Comparison of ENCODE assay signal across 13 cellular contexts in genomic region chr2:12014088-12014960, GRCh38.
A peak's percentile ranks its signal among the peaks of the same experiment; 100 is the strongest.
DNase-seq lines count a peak whose midpoint lies in the region; ATAC-seq and TF ChIP-seq lines count a peak whose summit lies in the region.
"Had no signal": no experiment of that assay in that cellular context is flagged by ENCODE, and none has a peak within 500 bp of the region (broad histone marks: within the 10 kb centered on the region; RNA-seq: fewer than 3 reads in every experiment).

No MANE protein-coding gene starts in this region.

- CTCF ChIA-PET in naive thymus-derived CD4-positive, alpha-beta T cell (lab: Charles Lee): no interaction called here

- TF ChIP-seq CTCF in astrocyte of the spinal cord (IDR thresholded peaks at IDR 0.05; ENCODE audit: low read depth, low read length) (no peak), natural killer cell (IDR thresholded peaks at IDR 0.05) (no peak)

- POLR2A ChIA-PET in naive thymus-derived CD4-positive, alpha-beta T cell (lab: Charles Lee): interaction anchor here (0.6 to 2.3 kb wide), 2 partner anchors 8 to 190 kb away, joined by 3 to 5 read pairs; no protein-coding TSS in a partner anchor

- peak; percentile 50 for ATAC-seq in naive thymus-derived CD4-positive, alpha-beta T cell
- ATAC-seq in natural killer cell (no peak), GM18907 (IDR thresholded peaks at IDR 0.05; ENCODE audit: unreplicated experiment) (no peak)
- ATAC-seq: stimulated activated naive CD8-positive, alpha-beta T cell treated with anti-CD3 and anti-CD28 coated beads, Interleukin-15, Interleukin-2, amounts not matched to agents 100 U/mL and 50 U/mL, for 24 hours had no signal

- H3K27me3 Mint-ChIP-seq in naive thymus-derived CD4-positive, alpha-beta T cell: peaks cover 0 to 54% (median 0%) of the 10 kb centered on the region in 5 donors
- peaks cover 88 to 91% of the 10 kb centered on the region in 2 donors for H3K27me3 Mint-ChIP-seq in natural killer cell (ENCODE audit: low read depth in 2 of 2)

- intact Hi-C loops in naive thymus-derived CD4-positive, alpha-beta T cell (cut with micrococcal nuclease): no loop called here
- intact Hi-C loops in natural killer cell (cut with micrococcal nuclease): no loop called here

- H3K4me3 ChIP-seq in astrocyte of the spinal cord (ENCODE audit: low read depth, low read length): no peak overlapping the region
- no peak overlapping the region for H3K4me3 ChIP-seq in naive thymus-derived CD4-positive, alpha-beta T cell (ENCODE audit: low read length)

- DNase-seq in EH (ENCODE audit: low read depth) (peak; percentile 75), MV-4-11 (lab: John Stamatoyannopoulos, UW) (peak; percentile 98), astrocyte of the spinal cord (ENCODE audit: low read depth, low spot score) (peak; percentile 41), natural killer cell (no peak), ureter (ENCODE audit: low spot score) (no peak)
- no peak for DNase-seq in naive thymus-derived CD4-positive, alpha-beta T cell
- DNase-seq in activated CD4-positive, alpha-beta T cell treated with anti-CD3 and anti-CD28 coated beads for 4 hours: no peak
- DNase-seq: activated CD4-positive, alpha-beta memory T cell treated with anti-CD3 and anti-CD28 coated beads, Interleukin-2, amount 10 ng/mL, durations not matched to agents 7 days and 5 days; NCI-H2227 treated with DMSO at 0.1 percent for 48 hours; nephron progenitor cell; stimulated activated naive CD8-positive, alpha-beta T cell treated with anti-CD3 and anti-CD28 coated beads, Interleukin-15, Interleukin-2, amounts not matched to agents 100 U/mL and 50 U/mL, for 24 hours had no signal

- H3K27ac Mint-ChIP-seq in naive thymus-derived CD4-positive, alpha-beta T cell: no peak overlapping the region
- H3K27ac Mint-ChIP-seq in natural killer cell: no peak overlapping the region
- H3K27ac Mint-ChIP-seq: activated CD4-positive, alpha-beta memory T cell treated with anti-CD3 and anti-CD28 coated beads, Interleukin-2, amount 10 ng/mL, durations not matched to agents 7 days and 5 days; activated naive CD4-positive, alpha-beta T cell treated with anti-CD3 and anti-CD28 coated beads, Interleukin-2, amount 50 U/mL, for 24 hours; nephron progenitor cell had no signal

- H3K9me3 Mint-ChIP-seq in naive thymus-derived CD4-positive, alpha-beta T cell: peaks cover 0 to 4% (median 0%) of the 10 kb centered on the region in 11 donors
- no peaks in the 10 kb centered on the region for H3K9me3 Mint-ChIP-seq in natural killer cell
- H3K9me3 Mint-ChIP-seq: activated CD4-positive, alpha-beta memory T cell treated with anti-CD3 and anti-CD28 coated beads, Interleukin-2, amount 10 ng/mL, durations not matched to agents 7 days and 5 days; activated naive CD4-positive, alpha-beta T cell treated with anti-CD3 and anti-CD28 coated beads, Interleukin-2, amount 50 U/mL, for 24 hours; nephron progenitor cell had no signal

- peaks cover 0 to 2% of the 10 kb centered on the region in 2 donors for H3K27me3 ChIP-seq in naive thymus-derived CD4-positive, alpha-beta T cell (ENCODE audit: control insufficient read depth in 2 of 2, insufficient read depth in 2 of 2, low read length in 2 of 2)

- H3K4me1 Mint-ChIP-seq in naive thymus-derived CD4-positive, alpha-beta T cell: peaks cover 2 to 33% (median 29%) of the 10 kb centered on the region in 7 donors
- peaks cover 38 to 40% of the 10 kb centered on the region in 2 donors for H3K4me1 Mint-ChIP-seq in natural killer cell
- H3K4me1 Mint-ChIP-seq: activated CD4-positive, alpha-beta memory T cell treated with anti-CD3 and anti-CD28 coated beads, Interleukin-2, amount 10 ng/mL, durations not matched to agents 7 days and 5 days had no signal

- in situ Hi-C loops in astrocyte of the spinal cord (cut with HindIII; ENCODE audit: low sequenced_read_pairs): no loop called here

- no peaks in the 10 kb centered on the region for H3K36me3 Mint-ChIP-seq in naive thymus-derived CD4-positive, alpha-beta T cell
- no peaks in the 10 kb centered on the region for H3K36me3 Mint-ChIP-seq in natural killer cell

- no peak overlapping the region for H3K4me3 Mint-ChIP-seq in naive thymus-derived CD4-positive, alpha-beta T cell
- no peak overlapping the region for H3K4me3 Mint-ChIP-seq in natural killer cell
- H3K4me3 Mint-ChIP-seq: activated CD4-positive, alpha-beta memory T cell treated with anti-CD3 and anti-CD28 coated beads, Interleukin-2, amount 10 ng/mL, durations not matched to agents 7 days and 5 days; activated naive CD4-positive, alpha-beta T cell treated with anti-CD3 and anti-CD28 coated beads, Interleukin-2, amount 50 U/mL, for 24 hours; nephron progenitor cell had no signal

- H3K36me3 ChIP-seq in naive thymus-derived CD4-positive, alpha-beta T cell (ENCODE audit: control insufficient read depth in 2 of 3, insufficient read depth in 3 of 3, low read length in 3 of 3): no peaks in the 10 kb centered on the region

- H3K9me3 ChIP-seq in naive thymus-derived CD4-positive, alpha-beta T cell (ENCODE audit: control insufficient read depth in 2 of 3, low read length in 3 of 3): no peaks in the 10 kb centered on the region

- H3K4me1 ChIP-seq in naive thymus-derived CD4-positive, alpha-beta T cell (ENCODE audit: control insufficient read depth in 2 of 2, insufficient read depth in 2 of 2, low read length in 2 of 2): no peaks in the 10 kb centered on the region

- H3K27ac ChIP-seq in naive thymus-derived CD4-positive, alpha-beta T cell (ENCODE audit: low read depth, low read length): no peak overlapping the region

Comparison
In these comparisons a context has a peak if more than half of its experiments do, and no peak if none do; other contexts are left out.
1. DNase-seq: peak in EH (single experiment), MV-4-11 (single experiment) and astrocyte of the spinal cord (single experiment); none in naive thymus-derived CD4-positive, alpha-beta T cell (0 of 9), natural killer cell (single experiment), ureter (single experiment) and activated CD4-positive, alpha-beta T cell treated with anti-CD3 and anti-CD28 coated beads for 4 hours (0 of 2).